Comparison of ENCODE assay signal across 1 cellular context in genomic region chr7:46660402-46660801, GRCh38.
A peak's percentile ranks its signal among the peaks of the same experiment; 100 is the strongest.
TF ChIP-seq lines count a peak whose summit lies in the region.

No MANE protein-coding gene starts in this region.

TF ChIP-seq in GM12878, 131 proteins besides CTCF, POLR2A, EP300 and RAD21 (continued from another document):
- TF ChIP-seq ATF7 (IDR thresholded peaks at IDR 0.05; ENCODE audit: low read depth) (peak; percentile 68), POU2F2 (IDR thresholded peaks at IDR 0.05; ENCODE audit: borderline replicate concordance, low read depth, low read length) (no peak), BCL11A (IDR thresholded peaks at IDR 0.05; ENCODE audit: low read depth, low read length) (peak; percentile 30; the same call in 1 of the 2 replicates), POLR2AphosphoS2 (IDR thresholded peaks at IDR 0.05; ENCODE audit: low read depth, low read length) (no peak), RELB (IDR thresholded peaks at IDR 0.05; ENCODE audit: low read depth) (peak; percentile 16; the same call in 1 of the 2 replicates), JUNB (IDR thresholded peaks at IDR 0.05) (peak; percentile 74), GABPA (IDR thresholded peaks at IDR 0.05; ENCODE audit: low read depth) (no peak), ZNF384 (IDR thresholded peaks at IDR 0.05; ENCODE audit: borderline replicate concordance, low read depth, low read length) (no peak), EED (IDR thresholded peaks at IDR 0.05; ENCODE audit: low read depth) (peak; percentile 51; the same call in 1 of the 2 replicates), DPF2 (IDR thresholded peaks at IDR 0.05) (peak; percentile 65), SKIL (IDR thresholded peaks at IDR 0.05; ENCODE audit: low read depth, poor library complexity, severe bottlenecking) (no peak), CREM (IDR thresholded peaks at IDR 0.05; ENCODE audit: low read depth) (no peak), KLF5 (IDR thresholded peaks at IDR 0.05; ENCODE audit: partially characterized antibody) (no peak), GATAD2B (conservative IDR thresholded peaks at IDR 0.05; ENCODE audit: low read depth) (peak; percentile 32; the same call in 1 of the 2 replicates), IRF5 (IDR thresholded peaks at IDR 0.05; ENCODE audit: borderline replicate concordance) (no peak), SRF (IDR thresholded peaks at IDR 0.05; ENCODE audit: low read depth in 2 of 2, low read length in 2 of 2) (0 out of 4 replicates have a peak, but pooled peaks of 1 of the 2 experiments have one; percentile 6), NR2F1 (conservative IDR thresholded peaks at IDR 0.05) (no peak), KAT2A (conservative IDR thresholded peaks at IDR 0.05; ENCODE audit: control insufficient read depth, low read depth, low read length) (no peak), CBX3 (IDR thresholded peaks at IDR 0.05; ENCODE audit: borderline replicate concordance, low read depth) (no peak), CHD2 (IDR thresholded peaks at IDR 0.05; ENCODE audit: borderline replicate concordance, low read depth, low read length) (no peak), SIX5 (IDR thresholded peaks at IDR 0.05; ENCODE audit: low read depth, low read length, severe bottlenecking) (no peak), TAF1 (IDR thresholded peaks at IDR 0.05; ENCODE audit: borderline replicate concordance, low read depth, low read length) (no peak), FOS (IDR thresholded peaks at IDR 0.05; ENCODE audit: borderline replicate concordance, extremely low read depth, insufficient read length) (no peak), MXI1 (IDR thresholded peaks at IDR 0.05; ENCODE audit: low read depth, low read length) (no peak), RBBP5 (conservative IDR thresholded peaks at IDR 0.05) (no peak), MEF2A (IDR thresholded peaks at IDR 0.05; ENCODE audit: insufficient read depth, low read depth, low read length) (no peak), ETV6 (conservative IDR thresholded peaks at IDR 0.05 in 1 of 2, IDR thresholded peaks at IDR 0.05 in 1 of 2; ENCODE audit: borderline replicate concordance in 1 of 2, low read depth in 1 of 2) (no peak), RUNX3 (IDR thresholded peaks at IDR 0.05; ENCODE audit: low read length) (no peak; the same call in 1 of the 2 replicates), ATF3 (IDR thresholded peaks at IDR 0.05; ENCODE audit: borderline replicate concordance, extremely low read depth, low read depth, low read length) (no peak), SMARCA5 (IDR thresholded peaks at IDR 0.05) (no peak), PAX8 (IDR thresholded peaks at IDR 0.05) (no peak), BACH1 (IDR thresholded peaks at IDR 0.05; ENCODE audit: borderline replicate concordance) (peak; percentile 24; the same call in 1 of the 2 replicates), RFX5 (IDR thresholded peaks at IDR 0.05; ENCODE audit: low read depth, low read length) (no peak), POLR2AphosphoS5 (IDR thresholded peaks at IDR 0.05; ENCODE audit: low read length) (no peak), USF1 (IDR thresholded peaks at IDR 0.05; ENCODE audit: borderline replicate concordance, extremely low read length, insufficient read depth, low read depth, low read length) (no peak), WRNIP1 (IDR thresholded peaks at IDR 0.05; ENCODE audit: borderline replicate concordance, low read depth, low read length) (no peak), BHLHE40 (IDR thresholded peaks at IDR 0.05; ENCODE audit: borderline replicate concordance in 1 of 2, low read depth in 2 of 2, low read length in 1 of 2) (no peak), ZNF592 (IDR thresholded peaks at IDR 0.05) (no peak), TCF7 (IDR thresholded peaks at IDR 0.05; ENCODE audit: borderline replicate concordance) (no peak), PBX3 (IDR thresholded peaks at IDR 0.05; ENCODE audit: insufficient replicate concordance, low read depth, low read length) (no peak), MYC (IDR thresholded peaks at IDR 0.05; ENCODE audit: insufficient read depth, insufficient read length, insufficient replicate concordance, low read length, severe bottlenecking) (no peak), SREBF1 (IDR thresholded peaks at IDR 0.05; ENCODE audit: low read length) (no peak), MTA2 (IDR thresholded peaks at IDR 0.05; ENCODE audit: low read depth) (peak; percentile 50; the same call in 1 of the 2 replicates), EZH2 (IDR thresholded peaks at IDR 0.05; ENCODE audit: borderline replicate concordance, control insufficient read depth, low read depth, low read length) (no peak), HDGF (IDR thresholded peaks at IDR 0.05) (no peak), IKZF1 (conservative IDR thresholded peaks at IDR 0.05) (peak; percentile 73), RAD51 (IDR thresholded peaks at IDR 0.05) (no peak), HCFC1 (IDR thresholded peaks at IDR 0.05; ENCODE audit: low read length) (no peak), IKZF2 (IDR thresholded peaks at IDR 0.05) (peak; percentile 58 to 77; a peak in 2 of 4 replicates), TCF3 (IDR thresholded peaks at IDR 0.05; ENCODE audit: borderline replicate concordance, insufficient read depth, low read depth, low read length) (no peak), CBX5 (IDR thresholded peaks at IDR 0.05; ENCODE audit: low read depth) (no peak), E2F4 (IDR thresholded peaks at IDR 0.05; ENCODE audit: low read depth, low read length) (no peak), KDM1A (IDR thresholded peaks at IDR 0.05; ENCODE audit: borderline replicate concordance) (no peak), REST (IDR thresholded peaks at IDR 0.05; ENCODE audit: low read depth, low read length) (no peak)
